In the genomic region with DNA sequence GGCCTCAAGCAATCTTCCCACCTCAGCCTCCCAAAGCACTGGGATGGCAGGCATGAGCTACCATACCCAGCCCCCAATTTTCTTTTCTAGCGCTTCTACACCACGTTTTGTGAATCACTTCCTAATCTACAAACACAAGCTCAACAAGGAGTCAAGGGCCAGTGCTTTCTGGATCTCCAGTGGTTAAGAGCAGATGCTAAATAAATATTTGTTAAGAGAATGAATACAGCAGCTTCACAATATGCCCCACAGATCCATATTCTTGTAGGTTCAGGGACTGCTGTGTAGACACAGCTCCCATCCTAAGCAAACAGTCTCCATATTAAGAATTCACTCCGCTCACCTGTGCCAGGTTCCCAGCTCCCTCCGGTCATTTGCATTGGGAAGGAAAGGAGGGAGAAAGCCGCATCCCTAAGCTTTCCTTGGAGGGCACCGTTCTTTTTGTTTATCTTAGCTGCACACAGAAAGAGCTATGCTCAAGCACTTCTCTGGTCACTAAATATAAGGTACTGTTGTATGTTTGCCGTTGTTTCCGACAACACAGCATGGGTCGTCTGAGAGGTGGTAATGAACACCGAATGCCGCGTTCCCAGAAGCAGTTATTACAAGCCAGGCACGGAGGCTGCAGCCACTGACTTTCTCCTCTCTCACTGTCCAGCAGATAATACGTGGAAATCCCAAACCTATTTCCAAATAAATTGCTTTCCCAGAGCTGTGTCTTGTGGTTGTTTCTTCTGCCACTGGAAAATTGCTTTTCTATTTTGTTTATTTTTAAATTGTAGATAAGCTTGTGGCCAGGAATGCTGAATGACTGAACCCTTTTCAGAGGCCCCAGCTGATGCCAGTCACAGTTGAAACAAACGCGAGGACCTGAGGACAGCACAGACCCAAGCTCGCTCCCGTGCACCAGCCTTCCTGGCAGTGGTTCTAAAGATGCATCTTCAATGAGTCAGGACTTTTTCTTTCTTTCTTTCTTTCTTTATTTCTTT, we compare ENCODE assay signal across 16 cellular contexts.
DNase-seq lines count a peak whose midpoint lies in the region; ATAC-seq and TF ChIP-seq lines count a peak whose summit lies in the region.
"Had no signal": no experiment of that assay in that cellular context is flagged by ENCODE, and none has a peak within 500 bp of the region (broad histone marks: within the 10 kb centered on the region; RNA-seq: fewer than 3 reads in every experiment).

No MANE protein-coding gene starts in this region.

- TF ChIP-seq CTCF in GM23338 (conservative IDR thresholded peaks at IDR 0.05; ENCODE audit: low read depth in 2 of 2): no peak
- TF ChIP-seq CTCF in brain microvascular endothelial cell (IDR thresholded peaks at IDR 0.05; ENCODE audit: low read depth, low read length, missing control alignments): no peak
- no peak for TF ChIP-seq CTCF in OCI-LY7 (conservative IDR thresholded peaks at IDR 0.05; ENCODE audit: low read length)

- no peak overlapping the region for H3K27ac Mint-ChIP-seq in GM23338
- H3K27ac Mint-ChIP-seq: B cell; stimulated activated naive CD8-positive, alpha-beta T cell treated with anti-CD3 and anti-CD28 coated beads, Interleukin-15, Interleukin-2, amounts not matched to agents 100 ng/mL and 50 ng/mL, for 24 hours had no signal

- peaks cover 6% of the 10 kb centered on the region; the same call in 1 of the 2 replicates for H3F3A ChIP-seq in GM23338 (replicated peaks; ENCODE audit: low read depth)

- no peaks in the 10 kb centered on the region for H3K9me3 ChIP-seq in mesodermal cell (ENCODE audit: control insufficient read depth, low read length)
- H3K9me3 ChIP-seq in OCI-LY7 (ENCODE audit: low read length): no peaks in the 10 kb centered on the region

- H2AFZ ChIP-seq in GM23338: no peak overlapping the region
- no peak overlapping the region for H2AFZ ChIP-seq in OCI-LY7 (ENCODE audit: low read length)

- peak; percentile 43; the same call in 2 of the 3 replicates for ATAC-seq in GM23338
- ATAC-seq: foreskin keratinocyte had no signal

- CTCF ChIA-PET in OCI-LY7 (lab: Charles Lee; ENCODE audit: unreplicated experiment): no interaction called here

- H3K9me2 ChIP-seq in GM23338 (ENCODE audit: insufficient read depth) (0 out of 2 replicates have a peak, but pooled peaks cover 6% of the 10 kb centered on the region), OCI-LY7 (ENCODE audit: insufficient read depth, low read length) (no peaks in the 10 kb centered on the region)

- H3K4me1 ChIP-seq in GM23338 (ENCODE audit: insufficient read depth) (peaks cover 13% of the 10 kb centered on the region), mesodermal cell (ENCODE audit: control insufficient read depth, insufficient read depth, low read length, poor library complexity, severe bottlenecking) (peaks cover 21% of the 10 kb centered on the region), OCI-LY7 (ENCODE audit: insufficient read depth, low read length, poor library complexity, severe bottlenecking) (peaks cover 8% of the 10 kb centered on the region)

- no TSS peak for BruUV-seq in OCI-LY7 (replicated peaks; lab: Mats Ljungman, UMichigan)

- no peaks in the 10 kb centered on the region for H3K27me3 ChIP-seq in GM23338 (ENCODE audit: insufficient read depth)
- no peaks in the 10 kb centered on the region for H3K27me3 ChIP-seq in brain microvascular endothelial cell (replicated peaks)
- H3K27me3 ChIP-seq: dorsolateral prefrontal cortex, foreskin keratinocyte had no signal

- H3K27ac ChIP-seq in GM23338 (ENCODE audit: low read depth): no peak overlapping the region
- peak overlapping the region; percentile 24 for H3K27ac ChIP-seq in brain microvascular endothelial cell
- H3K27ac ChIP-seq in mesodermal cell (ENCODE audit: low read depth, low read length, severe bottlenecking): peak overlapping the region; percentile 45
- no peak overlapping the region for H3K27ac ChIP-seq in OCI-LY7 (ENCODE audit: low read depth, low read length, poor library complexity, severe bottlenecking)
- H3K27ac ChIP-seq: dorsolateral prefrontal cortex, foreskin keratinocyte had no signal

- H4K20me1 ChIP-seq in GM23338 (replicated peaks; ENCODE audit: insufficient read depth) (no peaks in the 10 kb centered on the region), OCI-LY7 (ENCODE audit: insufficient read depth, low read length) (no peaks in the 10 kb centered on the region)

- peaks cover 3% of the 10 kb centered on the region for H3K27me3 Mint-ChIP-seq in GM23338 (ENCODE audit: insufficient read depth, low read depth, poor library complexity)
- H3K27me3 Mint-ChIP-seq: stimulated activated naive CD8-positive, alpha-beta T cell treated with anti-CD3 and anti-CD28 coated beads, Interleukin-15, Interleukin-2, amounts not matched to agents 100 ng/mL and 50 ng/mL, for 24 hours had no signal

- H3K4me2 ChIP-seq in GM23338 (peak overlapping the region; percentile 12; the same call in 1 of the 2 replicates), OCI-LY7 (ENCODE audit: low read length) (no peak overlapping the region)

- peaks cover 16% of the 10 kb centered on the region for H3K4me1 Mint-ChIP-seq in GM23338

- H3K9me3 Mint-ChIP-seq in GM23338: no peaks in the 10 kb centered on the region
- H3K9me3 Mint-ChIP-seq: stimulated activated naive CD8-positive, alpha-beta T cell treated with anti-CD3 and anti-CD28 coated beads, Interleukin-15, Interleukin-2, amounts not matched to agents 100 ng/mL and 50 ng/mL, for 24 hours had no signal

- H3K79me2 ChIP-seq in GM23338 (replicated peaks; ENCODE audit: insufficient read depth): no peaks in the 10 kb centered on the region
- H3K79me2 ChIP-seq in OCI-LY7 (ENCODE audit: insufficient read depth, low read depth, low read length): no peaks in the 10 kb centered on the region

- no peak overlapping the region for H3K4me3 Mint-ChIP-seq in GM23338
- H3K4me3 Mint-ChIP-seq: B cell; stimulated activated naive CD8-positive, alpha-beta T cell treated with anti-CD3 and anti-CD28 coated beads, Interleukin-15, Interleukin-2, amounts not matched to agents 100 ng/mL and 50 ng/mL, for 24 hours had no signal

- POLR2A ChIA-PET in OCI-LY7 (lab: Charles Lee): interaction anchor here (0.5 to 1.2 kb wide), 5 partner anchors 13 to 1577 kb away, joined by 3 to 5 read pairs (median 4); no protein-coding TSS in a partner anchor

- intact Hi-C loops in posterior vena cava (cut with DNase I): loop anchor here in 1 of 2 donors (10.0 kb wide), 1 partner anchor 151 kb away; no protein-coding TSS in a partner anchor
- intact Hi-C loops in OCI-LY7 (cut with micrococcal nuclease; ENCODE audit: unreplicated experiment): no loop called here

- H3K4me3 ChIP-seq in GM23338: no peak overlapping the region
- H3K4me3 ChIP-seq in brain microvascular endothelial cell (ENCODE audit: low read depth, low read length): no peak overlapping the region
- H3K4me3 ChIP-seq in mesodermal cell (ENCODE audit: extremely low read depth, insufficient read depth, low read length, poor library complexity, severe bottlenecking): no peak overlapping the region
- H3K4me3 ChIP-seq in OCI-LY7 (ENCODE audit: low read depth, low read length, poor library complexity, severe bottlenecking): no peak overlapping the region
- H3K4me3 ChIP-seq: dorsolateral prefrontal cortex had no signal

- 91 to 99% methylated on average over 9 to 11 of the region's 18 CpGs for WGBS in mesodermal cell (ENCODE audit: insufficient coverage in 2 of 2), 2 experiments

- in situ Hi-C loops in brain microvascular endothelial cell (cut with HindIII; ENCODE audit: low pct_ligation_motif_present, low sequenced_read_pairs): no loop called here

- no peaks in the 10 kb centered on the region for H3K36me3 ChIP-seq in GM23338 (ENCODE audit: insufficient read depth)
- H3K36me3 ChIP-seq in brain microvascular endothelial cell (replicated peaks): peaks cover under 1% of the 10 kb centered on the region
- peaks cover 11% of the 10 kb centered on the region for H3K36me3 ChIP-seq in mesodermal cell (ENCODE audit: control insufficient read depth, insufficient read depth, low read length)
- H3K36me3 ChIP-seq in OCI-LY7 (ENCODE audit: insufficient read depth, low read length): no peaks in the 10 kb centered on the region

- no peaks in the 10 kb centered on the region for H3K36me3 Mint-ChIP-seq in GM23338 (ENCODE audit: low read depth)

- DNase-seq in GM23338 (ENCODE audit: low spot score): no peak
- peak; percentile 32 for DNase-seq in NCI-H2196 treated with DMSO at 0.1 percent for 48 hours (lab: John Stamatoyannopoulos, UW; ENCODE audit: unreplicated experiment)
- no peak for DNase-seq in brain microvascular endothelial cell
- no peak for DNase-seq in posterior vena cava (ENCODE audit: low spot score)
- no peak for DNase-seq in OCI-LY7 (ENCODE audit: low spot score)
- no peak for DNase-seq in DMS 273 treated with DMSO at 0.1 percent for 48 hours (lab: John Stamatoyannopoulos, UW)
- DNase-seq in NK-92 treated with Interleukin-12 subunit alpha and Interleukin-12 subunit beta, amount 100 ng/mL, for 24 hours (lab: John Stamatoyannopoulos, UW): no peak
- DNase-seq: activated CD4-positive, CD25-positive, alpha-beta regulatory T cell; activated CD8-positive, alpha-beta memory T cell treated with anti-CD3 and anti-CD28 coated beads, Interleukin-2, amount 50 U/mL, for 48 hours; dorsolateral prefrontal cortex; foreskin keratinocyte; OCI-M1; SW 1271 had no signal

TF ChIP-seq in GM23338, 12 proteins besides CTCF, POLR2A, EP300 and RAD21 (continues in another document):
- TF ChIP-seq EZH2 (IDR thresholded peaks at IDR 0.05; ENCODE audit: low read depth, unreplicated experiment): no peak
- no peak for TF ChIP-seq STAT1 (IDR thresholded peaks at IDR 0.05; ENCODE audit: unreplicated experiment)
- TF ChIP-seq ZNF114 (CRISPR knock-in tag; IDR thresholded peaks at IDR 0.05): no peak
- TF ChIP-seq EZH2phosphoT487 (IDR thresholded peaks at IDR 0.05; ENCODE audit: unreplicated experiment): no peak
- no peak for TF ChIP-seq NANOG (IDR thresholded peaks at IDR 0.05; ENCODE audit: borderline replicate concordance)
- no peak for TF ChIP-seq ETS1 (IDR thresholded peaks at IDR 0.05)

Comparison
In these comparisons a context has a peak if more than half of its experiments do, and no peak if none do; other contexts are left out.
1. H3K27ac ChIP-seq: peak in brain microvascular endothelial cell (single experiment) and mesodermal cell (single experiment); none in GM23338 (single experiment) and OCI-LY7 (single experiment).